Comparison of ENCODE assay signal across 9 cellular contexts in genomic region chr4:69831646-69832325, GRCh38. TPM values are rescaled to one million over a fixed set of nuclear protein-coding genes. Genes with fewer than 3 reads are reported as not detected.
DNase-seq lines count a peak whose midpoint lies in the region; ATAC-seq, FAIRE-seq and TF ChIP-seq lines count a peak whose summit lies in the region.
"Had no signal": no experiment of that assay in that cellular context is flagged by ENCODE, and none has a peak within 500 bp of the region (broad histone marks: within the 10 kb centered on the region; RNA-seq: fewer than 3 reads in every experiment).

No MANE protein-coding gene starts in this region.

- no peaks in the 10 kb centered on the region for H3K27me3 Mint-ChIP-seq in CD8-positive, alpha-beta T cell (ENCODE audit: low read depth)
- H3K27me3 Mint-ChIP-seq in activated naive CD8-positive, alpha-beta T cell treated with anti-CD3 and anti-CD28 coated beads for 36 hours = no peaks in the 10 kb centered on the region

- peak overlapping the region; percentile 80 for H2BK12ac ChIP-seq in trophoblast cell (ENCODE audit: low read length)

- intact Hi-C loops in CD8-positive, alpha-beta T cell (cut with DNase I, micrococcal nuclease) = no loop called here

- CTCF ChIA-PET in CD8-positive, alpha-beta T cell (lab: Charles Lee) = interaction anchor here (1.0 kb wide), 1 partner anchor 141 kb away, joined by 3 read pairs; no protein-coding TSS in a partner anchor

- peak overlapping the region; percentile 71 for H3K14ac ChIP-seq in trophoblast cell (ENCODE audit: low read length)

- no peak overlapping the region for H3K4ac ChIP-seq in trophoblast cell (ENCODE audit: low read depth, low read length)

- H4K12ac ChIP-seq in trophoblast cell (ENCODE audit: low read depth, low read length) = no peak overlapping the region

- H3K4me3 Mint-ChIP-seq in CD8-positive, alpha-beta T cell = peak overlapping the region; percentile 88
- H3K4me3 Mint-ChIP-seq in activated naive CD8-positive, alpha-beta T cell treated with anti-CD3 and anti-CD28 coated beads for 36 hours = peak overlapping the region; percentile 84

- H4K91ac ChIP-seq in trophoblast cell (ENCODE audit: low read depth, low read length) = peak overlapping the region; percentile 75

- H3K4me2 ChIP-seq in trophoblast cell (ENCODE audit: low read length) = no peak overlapping the region

- POLR2A ChIA-PET in CD8-positive, alpha-beta T cell (lab: Charles Lee) = no interaction called here

- peak overlapping the region; percentile 66 for H3K27ac Mint-ChIP-seq in CD8-positive, alpha-beta T cell
- H3K27ac Mint-ChIP-seq in activated naive CD8-positive, alpha-beta T cell treated with anti-CD3 and anti-CD28 coated beads for 36 hours = peak overlapping the region; percentile 59

- H3K4me3 ChIP-seq in CD8-positive, alpha-beta T cell (ENCODE audit: low read depth, low read length) = peak overlapping the region; percentile 36
- H3K4me3 ChIP-seq in trophoblast cell (ENCODE audit: low read depth, low read length) = no peak overlapping the region

- peak overlapping the region; percentile 34 for H4K8ac ChIP-seq in trophoblast cell (ENCODE audit: low read depth, low read length)

- peaks cover 1% of the 10 kb centered on the region for H3K79me2 ChIP-seq in trophoblast cell (ENCODE audit: control insufficient read depth, insufficient read depth, low read length, poor library complexity)

- H2AK5ac ChIP-seq in trophoblast cell (ENCODE audit: low read length) = peak overlapping the region; percentile 39

- H3K23ac ChIP-seq in trophoblast cell (ENCODE audit: low read length) = no peak overlapping the region

- H3K36me3 ChIP-seq in CD8-positive, alpha-beta T cell (ENCODE audit: insufficient read depth, low read length) = no peaks in the 10 kb centered on the region
- H3K36me3 ChIP-seq in trophoblast cell (ENCODE audit: control insufficient read depth in 1 of 2, insufficient read depth in 2 of 2, low read length in 2 of 2) = no peaks in the 10 kb centered on the region

- TF ChIP-seq CTCF in CD8-positive, alpha-beta T cell (IDR thresholded peaks at IDR 0.05) = no peak

- H3K36me3 Mint-ChIP-seq in CD8-positive, alpha-beta T cell = no peaks in the 10 kb centered on the region
- no peaks in the 10 kb centered on the region for H3K36me3 Mint-ChIP-seq in activated naive CD8-positive, alpha-beta T cell treated with anti-CD3 and anti-CD28 coated beads for 36 hours

- H3K4me1 ChIP-seq in CD8-positive, alpha-beta T cell (ENCODE audit: insufficient read depth, low read length) = peaks cover 8% of the 10 kb centered on the region
- peaks cover 15 to 20% of the 10 kb centered on the region in 2 experiments for H3K4me1 ChIP-seq in trophoblast cell (ENCODE audit: control insufficient read depth in 1 of 2, insufficient read depth in 2 of 2, low read length in 2 of 2)

- H2BK120ac ChIP-seq in trophoblast cell (ENCODE audit: insufficient read depth, low read length, poor library complexity) = peak overlapping the region; percentile 74

- H3K27ac ChIP-seq in CD8-positive, alpha-beta T cell (ENCODE audit: low read depth, low read length) = no peak overlapping the region
- H3K27ac ChIP-seq in trophoblast cell (ENCODE audit: low read depth, low read length) = peak overlapping the region; percentile 9

- FAIRE-seq in urothelium cell line (lab: Jason Lieb, UNC) = no peak

- ATAC-seq in CD8-positive, alpha-beta T cell = peak; percentile 55
- ATAC-seq in GM19395 (IDR thresholded peaks at IDR 0.05; ENCODE audit: unreplicated experiment) = peak; percentile 95
- peak; percentile 91 for ATAC-seq in HG03432 (IDR thresholded peaks at IDR 0.05; ENCODE audit: unreplicated experiment)

- no CpG with 5 or more reads among the region's 16 CpGs for WGBS in trophoblast cell (ENCODE audit: extremely low coverage, insufficient coverage, insufficient read length)

- DNase-seq in CD8-positive, alpha-beta T cell = no peak
- DNase-seq in activated naive CD8-positive, alpha-beta T cell treated with anti-CD3 and anti-CD28 coated beads for 36 hours = no peak
- DNase-seq in trophoblast cell (peak in 1 of 2 donors; percentile 13), NCI-H526 (lab: John Stamatoyannopoulos, UW) (no peak), urothelium cell line (ENCODE audit: low spot score) (no peak), inferior parietal cortex (ENCODE audit: extremely low spot score) (no peak)

- H3K27me3 ChIP-seq in CD8-positive, alpha-beta T cell (ENCODE audit: insufficient read depth, low read length) = no peaks in the 10 kb centered on the region
- H3K27me3 ChIP-seq in trophoblast cell (ENCODE audit: insufficient read depth, low read length) = no peaks in the 10 kb centered on the region

- H3K9me3 ChIP-seq in CD8-positive, alpha-beta T cell (ENCODE audit: low read length) = no peaks in the 10 kb centered on the region
- no peaks in the 10 kb centered on the region for H3K9me3 ChIP-seq in trophoblast cell (ENCODE audit: insufficient read depth, low read depth, low read length)

- peak overlapping the region; percentile 10 for H2AFZ ChIP-seq in trophoblast cell (ENCODE audit: insufficient read depth, low read length, poor library complexity)

- peaks cover 9% of the 10 kb centered on the region for H3K79me1 ChIP-seq in trophoblast cell (ENCODE audit: low read length)

- H3K4me1 Mint-ChIP-seq in CD8-positive, alpha-beta T cell (ENCODE audit: low read depth) = peaks cover 18% of the 10 kb centered on the region
- peaks cover 10% of the 10 kb centered on the region for H3K4me1 Mint-ChIP-seq in activated naive CD8-positive, alpha-beta T cell treated with anti-CD3 and anti-CD28 coated beads for 36 hours

- H3K9ac ChIP-seq in trophoblast cell (ENCODE audit: low read length) = no peak overlapping the region

- peak overlapping the region; percentile 41 for H3K18ac ChIP-seq in trophoblast cell (ENCODE audit: low read length)

- peak overlapping the region; percentile 37 for H2BK5ac ChIP-seq in trophoblast cell (ENCODE audit: low read depth, low read length, poor library complexity)

- no peaks in the 10 kb centered on the region for H3K9me3 Mint-ChIP-seq in CD8-positive, alpha-beta T cell
- H3K9me3 Mint-ChIP-seq in activated naive CD8-positive, alpha-beta T cell treated with anti-CD3 and anti-CD28 coated beads for 36 hours = no peaks in the 10 kb centered on the region

RNA-seq across cellular contexts. Expression of gene SULT1E1, which starts 28.2 kb away (rescaled TPM):
- not detected for total RNA-seq in CD8-positive, alpha-beta T cell
- total RNA-seq in activated naive CD8-positive, alpha-beta T cell treated with anti-CD3 and anti-CD28 coated beads for 36 hours = not detected
- polyA plus RNA-seq in trophoblast cell (2013) = 0.03 TPM in 1 of 2 replicates, not detected in the other
- total RNA-seq: kidney epithelial cell had no signal
